8 cellular contexts compared by ENCODE assay signal in the genomic region with DNA sequence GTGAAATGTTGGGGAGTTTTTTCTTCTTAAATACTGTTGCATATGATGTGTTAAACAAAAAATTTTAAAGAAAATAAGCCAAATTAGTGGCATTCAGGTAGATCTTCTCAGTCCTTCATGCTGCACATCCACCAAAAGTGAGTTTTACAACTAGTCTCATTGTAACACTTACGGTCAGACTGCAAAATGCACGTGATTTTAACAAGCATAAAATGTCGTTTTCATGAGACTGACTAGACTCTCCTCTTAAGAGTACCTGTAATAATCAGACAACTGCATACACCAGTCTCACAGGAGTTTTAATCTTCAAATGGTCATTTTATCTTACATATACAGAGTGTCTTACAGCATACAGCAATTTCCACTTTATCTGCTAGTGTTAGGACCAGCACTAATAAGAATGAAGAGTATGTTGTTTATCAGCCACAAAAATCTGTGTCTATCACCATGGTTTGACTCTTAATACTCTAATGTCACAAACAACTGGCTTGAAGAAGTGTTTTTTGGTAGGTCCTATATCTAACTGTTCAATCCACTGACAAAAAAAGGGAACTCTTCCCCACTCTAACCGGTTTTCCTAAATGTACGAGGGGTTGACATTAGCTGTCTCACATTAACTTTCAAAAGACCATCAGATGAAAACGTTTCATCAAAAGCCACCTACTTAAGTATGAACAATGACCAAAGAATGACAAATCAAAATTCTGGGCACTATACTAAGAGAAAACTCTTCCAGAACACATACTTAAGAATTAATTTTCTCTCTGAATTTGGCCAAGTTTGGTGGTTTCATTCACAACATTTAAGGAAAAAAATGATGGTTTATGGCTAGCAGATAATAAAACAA. TPM values are rescaled to one million over a fixed set of nuclear protein-coding genes. Genes with fewer than 3 reads are reported as not detected.
A peak's percentile ranks its signal among the peaks of the same experiment; 100 is the strongest.
DNase-seq lines count a peak whose midpoint lies in the region; ATAC-seq lines count a peak whose summit lies in the region.

No MANE protein-coding gene starts in this region.

- ATAC-seq in HG03460 (IDR thresholded peaks at IDR 0.05; ENCODE audit: unreplicated experiment): no peak

- H3K27ac ChIP-seq in caudate nucleus (ENCODE audit: low read depth, low read length): peak overlapping the region; percentile 92

- H3K36me3 ChIP-seq in MG63: peaks cover 4% of the 10 kb centered on the region

- H3K9me3 ChIP-seq in MG63: no peaks in the 10 kb centered on the region

- H3K27me3 ChIP-seq in MG63: no peaks in the 10 kb centered on the region

- DNase-seq in CD1c-positive myeloid dendritic cell (ENCODE audit: extremely low spot score) (peak; percentile 26), MG63 (no peak), caudate nucleus (lab: John Stamatoyannopoulos, UW) (peak in 1 of 61 donors; percentile 2), midbrain (lab: John Stamatoyannopoulos, UW) (peak; percentile 32), HPDE6-E6E7 (ENCODE audit: extremely low spot score) (no peak), ecto neural progenitor cell (ENCODE audit: low spot score) (no peak), NCI-H69 (lab: John Stamatoyannopoulos, UW) (no peak)

- peak overlapping the region; percentile 90 for H3K4me3 ChIP-seq in MG63

RNA-seq across cellular contexts. Expression of a gene that starts 1.5 kb away (rescaled TPM):
- 14.1 and 21.2 TPM in 2 replicates for total RNA-seq in MG63 (2014; rRNA removed; shearing (Covaris generic); ENCODE audit: low replicate concordance)

RNA-seq across cellular contexts. Expression of a gene that starts 42.5 kb away (rescaled TPM):
- 3.0 and 7.9 TPM in 2 replicates for total RNA-seq in MG63 (2014; rRNA removed; shearing (Covaris generic); ENCODE audit: low replicate concordance)

Comparison
In these comparisons a context has a peak if more than half of its experiments do, and no peak if none do; other contexts are left out.
1. DNase-seq: peak in CD1c-positive myeloid dendritic cell (single experiment) and midbrain (single experiment); none in MG63 (single experiment), HPDE6-E6E7 (single experiment), ecto neural progenitor cell (single experiment) and NCI-H69 (single experiment).